Comparison of ENCODE assay signal across 1 cellular context in genomic region chr5:132221781-132222648, GRCh38.
TF ChIP-seq lines count a peak whose summit lies in the region.

No MANE protein-coding gene starts in this region.

TF ChIP-seq in HepG2, 621 proteins besides CTCF, POLR2A, EP300 and RAD21 (continued from another document):
- TF ChIP-seq AFF4 (CRISPR knock-in tag; IDR thresholded peaks at IDR 0.05) (no peak), MYC (CRISPR knock-in tag; IDR thresholded peaks at IDR 0.05; ENCODE audit: borderline replicate concordance) (no peak), MIER3 (CRISPR knock-in tag; IDR thresholded peaks at IDR 0.05; ENCODE audit: borderline replicate concordance) (no peak), FLYWCH1 (CRISPR knock-in tag; IDR thresholded peaks at IDR 0.05) (no peak), TGIF2 (CRISPR knock-in tag; IDR thresholded peaks at IDR 0.05) (no peak), ZNF207 (IDR thresholded peaks at IDR 0.05; ENCODE audit: borderline replicate concordance) (no peak), ZBTB4 (CRISPR knock-in tag; IDR thresholded peaks at IDR 0.05; ENCODE audit: borderline replicate concordance) (no peak), ZNF709 (CRISPR knock-in tag; IDR thresholded peaks at IDR 0.05) (no peak), PATZ1 (CRISPR knock-in tag; IDR thresholded peaks at IDR 0.05) (no peak), KAT7 (CRISPR knock-in tag; IDR thresholded peaks at IDR 0.05; ENCODE audit: borderline replicate concordance) (no peak)
- TF ChIP-seq, protein P1, sequence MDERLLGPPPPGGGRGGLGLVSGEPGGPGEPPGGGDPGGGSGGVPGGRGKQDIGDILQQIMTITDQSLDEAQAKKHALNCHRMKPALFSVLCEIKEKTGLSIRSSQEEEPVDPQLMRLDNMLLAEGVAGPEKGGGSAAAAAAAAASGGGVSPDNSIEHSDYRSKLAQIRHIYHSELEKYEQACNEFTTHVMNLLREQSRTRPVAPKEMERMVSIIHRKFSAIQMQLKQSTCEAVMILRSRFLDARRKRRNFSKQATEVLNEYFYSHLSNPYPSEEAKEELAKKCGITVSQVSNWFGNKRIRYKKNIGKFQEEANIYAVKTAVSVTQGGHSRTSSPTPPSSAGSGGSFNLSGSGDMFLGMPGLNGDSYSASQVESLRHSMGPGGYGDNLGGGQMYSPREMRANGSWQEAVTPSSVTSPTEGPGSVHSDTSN (CRISPR knock-in tag; IDR thresholded peaks at IDR 0.05), result no peak
